1 cellular context compared by ENCODE assay signal in the genomic region with DNA sequence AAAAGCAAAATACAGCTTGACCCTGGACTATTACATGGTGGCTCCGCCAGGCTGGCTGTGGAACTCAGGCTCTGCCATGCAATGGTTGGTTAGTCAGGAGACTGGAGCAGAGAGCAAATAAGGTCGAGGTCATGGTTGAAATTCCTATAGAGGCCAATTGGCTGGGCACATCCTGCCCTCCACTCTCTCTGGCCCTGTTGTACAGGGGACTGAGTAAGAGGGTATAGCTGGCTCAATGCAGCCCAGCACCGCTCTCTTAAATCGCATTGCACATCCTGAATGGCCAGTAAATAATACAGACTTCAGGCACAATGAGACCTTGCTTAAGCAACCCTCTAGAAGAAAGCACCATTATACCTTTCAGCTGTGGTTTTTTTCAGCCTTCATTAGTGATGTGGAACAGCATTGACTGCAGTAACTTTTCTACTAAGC.
TF ChIP-seq lines count a peak whose summit lies in the region.

No MANE protein-coding gene starts in this region.

TF ChIP-seq in H1, 55 proteins besides CTCF, POLR2A, EP300 and RAD21 (continued from another document):
- TF ChIP-seq, protein P1, sequence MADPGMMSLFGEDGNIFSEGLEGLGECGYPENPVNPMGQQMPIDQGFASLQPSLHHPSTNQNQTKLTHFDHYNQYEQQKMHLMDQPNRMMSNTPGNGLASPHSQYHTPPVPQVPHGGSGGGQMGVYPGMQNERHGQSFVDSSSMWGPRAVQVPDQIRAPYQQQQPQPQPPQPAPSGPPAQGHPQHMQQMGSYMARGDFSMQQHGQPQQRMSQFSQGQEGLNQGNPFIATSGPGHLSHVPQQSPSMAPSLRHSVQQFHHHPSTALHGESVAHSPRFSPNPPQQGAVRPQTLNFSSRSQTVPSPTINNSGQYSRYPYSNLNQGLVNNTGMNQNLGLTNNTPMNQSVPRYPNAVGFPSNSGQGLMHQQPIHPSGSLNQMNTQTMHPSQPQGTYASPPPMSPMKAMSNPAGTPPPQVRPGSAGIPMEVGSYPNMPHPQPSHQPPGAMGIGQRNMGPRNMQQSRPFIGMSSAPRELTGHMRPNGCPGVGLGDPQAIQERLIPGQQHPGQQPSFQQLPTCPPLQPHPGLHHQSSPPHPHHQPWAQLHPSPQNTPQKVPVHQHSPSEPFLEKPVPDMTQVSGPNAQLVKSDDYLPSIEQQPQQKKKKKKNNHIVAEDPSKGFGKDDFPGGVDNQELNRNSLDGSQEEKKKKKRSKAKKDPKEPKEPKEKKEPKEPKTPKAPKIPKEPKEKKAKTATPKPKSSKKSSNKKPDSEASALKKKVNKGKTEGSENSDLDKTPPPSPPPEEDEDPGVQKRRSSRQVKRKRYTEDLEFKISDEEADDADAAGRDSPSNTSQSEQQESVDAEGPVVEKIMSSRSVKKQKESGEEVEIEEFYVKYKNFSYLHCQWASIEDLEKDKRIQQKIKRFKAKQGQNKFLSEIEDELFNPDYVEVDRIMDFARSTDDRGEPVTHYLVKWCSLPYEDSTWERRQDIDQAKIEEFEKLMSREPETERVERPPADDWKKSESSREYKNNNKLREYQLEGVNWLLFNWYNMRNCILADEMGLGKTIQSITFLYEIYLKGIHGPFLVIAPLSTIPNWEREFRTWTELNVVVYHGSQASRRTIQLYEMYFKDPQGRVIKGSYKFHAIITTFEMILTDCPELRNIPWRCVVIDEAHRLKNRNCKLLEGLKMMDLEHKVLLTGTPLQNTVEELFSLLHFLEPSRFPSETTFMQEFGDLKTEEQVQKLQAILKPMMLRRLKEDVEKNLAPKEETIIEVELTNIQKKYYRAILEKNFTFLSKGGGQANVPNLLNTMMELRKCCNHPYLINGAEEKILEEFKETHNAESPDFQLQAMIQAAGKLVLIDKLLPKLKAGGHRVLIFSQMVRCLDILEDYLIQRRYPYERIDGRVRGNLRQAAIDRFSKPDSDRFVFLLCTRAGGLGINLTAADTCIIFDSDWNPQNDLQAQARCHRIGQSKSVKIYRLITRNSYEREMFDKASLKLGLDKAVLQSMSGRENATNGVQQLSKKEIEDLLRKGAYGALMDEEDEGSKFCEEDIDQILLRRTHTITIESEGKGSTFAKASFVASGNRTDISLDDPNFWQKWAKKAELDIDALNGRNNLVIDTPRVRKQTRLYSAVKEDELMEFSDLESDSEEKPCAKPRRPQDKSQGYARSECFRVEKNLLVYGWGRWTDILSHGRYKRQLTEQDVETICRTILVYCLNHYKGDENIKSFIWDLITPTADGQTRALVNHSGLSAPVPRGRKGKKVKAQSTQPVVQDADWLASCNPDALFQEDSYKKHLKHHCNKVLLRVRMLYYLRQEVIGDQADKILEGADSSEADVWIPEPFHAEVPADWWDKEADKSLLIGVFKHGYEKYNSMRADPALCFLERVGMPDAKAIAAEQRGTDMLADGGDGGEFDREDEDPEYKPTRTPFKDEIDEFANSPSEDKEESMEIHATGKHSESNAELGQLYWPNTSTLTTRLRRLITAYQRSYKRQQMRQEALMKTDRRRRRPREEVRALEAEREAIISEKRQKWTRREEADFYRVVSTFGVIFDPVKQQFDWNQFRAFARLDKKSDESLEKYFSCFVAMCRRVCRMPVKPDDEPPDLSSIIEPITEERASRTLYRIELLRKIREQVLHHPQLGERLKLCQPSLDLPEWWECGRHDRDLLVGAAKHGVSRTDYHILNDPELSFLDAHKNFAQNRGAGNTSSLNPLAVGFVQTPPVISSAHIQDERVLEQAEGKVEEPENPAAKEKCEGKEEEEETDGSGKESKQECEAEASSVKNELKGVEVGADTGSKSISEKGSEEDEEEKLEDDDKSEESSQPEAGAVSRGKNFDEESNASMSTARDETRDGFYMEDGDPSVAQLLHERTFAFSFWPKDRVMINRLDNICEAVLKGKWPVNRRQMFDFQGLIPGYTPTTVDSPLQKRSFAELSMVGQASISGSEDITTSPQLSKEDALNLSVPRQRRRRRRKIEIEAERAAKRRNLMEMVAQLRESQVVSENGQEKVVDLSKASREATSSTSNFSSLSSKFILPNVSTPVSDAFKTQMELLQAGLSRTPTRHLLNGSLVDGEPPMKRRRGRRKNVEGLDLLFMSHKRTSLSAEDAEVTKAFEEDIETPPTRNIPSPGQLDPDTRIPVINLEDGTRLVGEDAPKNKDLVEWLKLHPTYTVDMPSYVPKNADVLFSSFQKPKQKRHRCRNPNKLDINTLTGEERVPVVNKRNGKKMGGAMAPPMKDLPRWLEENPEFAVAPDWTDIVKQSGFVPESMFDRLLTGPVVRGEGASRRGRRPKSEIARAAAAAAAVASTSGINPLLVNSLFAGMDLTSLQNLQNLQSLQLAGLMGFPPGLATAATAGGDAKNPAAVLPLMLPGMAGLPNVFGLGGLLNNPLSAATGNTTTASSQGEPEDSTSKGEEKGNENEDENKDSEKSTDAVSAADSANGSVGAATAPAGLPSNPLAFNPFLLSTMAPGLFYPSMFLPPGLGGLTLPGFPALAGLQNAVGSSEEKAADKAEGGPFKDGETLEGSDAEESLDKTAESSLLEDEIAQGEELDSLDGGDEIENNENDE (IDR thresholded peaks at IDR 0.05; ENCODE audit: insufficient replicate concordance, low read length), result no peak
- TF ChIP-seq JUND (IDR thresholded peaks at IDR 0.05; ENCODE audit: low read length) (no peak), ASH2L (IDR thresholded peaks at IDR 0.05; ENCODE audit: low read length) (no peak), SUZ12 (IDR thresholded peaks at IDR 0.05; ENCODE audit: low read length) (no peak), NRF1 (IDR thresholded peaks at IDR 0.05; ENCODE audit: low read depth, low read length) (no peak), BRCA1 (IDR thresholded peaks at IDR 0.05; ENCODE audit: low read depth, low read length) (no peak), ZNF274 (IDR thresholded peaks at IDR 0.05; ENCODE audit: borderline replicate concordance, extremely low read depth, low read length) (no peak), CHD1 (IDR thresholded peaks at IDR 0.05; ENCODE audit: low read depth, low read length) (no peak)
- TF ChIP-seq, protein P2, sequence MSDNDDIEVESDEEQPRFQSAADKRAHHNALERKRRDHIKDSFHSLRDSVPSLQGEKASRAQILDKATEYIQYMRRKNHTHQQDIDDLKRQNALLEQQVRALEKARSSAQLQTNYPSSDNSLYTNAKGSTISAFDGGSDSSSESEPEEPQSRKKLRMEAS (IDR thresholded peaks at IDR 0.05), result no peak
TF ChIP-seq in H1: peak in this region for 0.
